In the genomic region with DNA sequence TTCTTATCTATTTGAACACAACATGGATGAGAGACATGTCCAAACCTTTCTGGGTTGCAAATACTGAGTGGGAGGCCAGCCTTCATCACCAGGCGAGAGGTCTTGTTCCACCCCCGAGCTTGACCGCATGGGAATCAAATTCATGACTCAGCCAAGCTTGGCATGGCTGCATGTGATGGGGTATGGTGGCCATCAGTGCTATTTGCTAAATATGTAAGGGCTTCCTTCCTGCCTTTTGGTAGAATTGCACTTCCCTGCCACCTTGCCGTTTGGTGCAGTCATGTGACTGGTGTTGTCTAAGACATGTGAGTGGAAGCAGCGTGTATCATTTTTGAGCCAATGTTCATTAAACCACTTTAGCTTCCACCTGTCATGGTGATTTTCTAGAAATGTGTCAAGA, we compare ENCODE assay signal across 1 cellular context.
TF ChIP-seq lines count a peak whose summit lies in the region.

No MANE protein-coding gene starts in this region.

TF ChIP-seq in SK-N-SH, 30 proteins besides CTCF, POLR2A, EP300 and RAD21 (continued from another document):
- TF ChIP-seq, protein P1, sequence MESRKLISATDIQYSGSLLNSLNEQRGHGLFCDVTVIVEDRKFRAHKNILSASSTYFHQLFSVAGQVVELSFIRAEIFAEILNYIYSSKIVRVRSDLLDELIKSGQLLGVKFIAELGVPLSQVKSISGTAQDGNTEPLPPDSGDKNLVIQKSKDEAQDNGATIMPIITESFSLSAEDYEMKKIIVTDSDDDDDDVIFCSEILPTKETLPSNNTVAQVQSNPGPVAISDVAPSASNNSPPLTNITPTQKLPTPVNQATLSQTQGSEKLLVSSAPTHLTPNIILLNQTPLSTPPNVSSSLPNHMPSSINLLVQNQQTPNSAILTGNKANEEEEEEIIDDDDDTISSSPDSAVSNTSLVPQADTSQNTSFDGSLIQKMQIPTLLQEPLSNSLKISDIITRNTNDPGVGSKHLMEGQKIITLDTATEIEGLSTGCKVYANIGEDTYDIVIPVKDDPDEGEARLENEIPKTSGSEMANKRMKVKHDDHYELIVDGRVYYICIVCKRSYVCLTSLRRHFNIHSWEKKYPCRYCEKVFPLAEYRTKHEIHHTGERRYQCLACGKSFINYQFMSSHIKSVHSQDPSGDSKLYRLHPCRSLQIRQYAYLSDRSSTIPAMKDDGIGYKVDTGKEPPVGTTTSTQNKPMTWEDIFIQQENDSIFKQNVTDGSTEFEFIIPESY (IDR thresholded peaks at IDR 0.05; ENCODE audit: borderline replicate concordance, low read depth), result no peak
- no peak for TF ChIP-seq SIN3A (IDR thresholded peaks at IDR 0.05; ENCODE audit: borderline replicate concordance, low read depth, low read length)
- TF ChIP-seq, protein P2, sequence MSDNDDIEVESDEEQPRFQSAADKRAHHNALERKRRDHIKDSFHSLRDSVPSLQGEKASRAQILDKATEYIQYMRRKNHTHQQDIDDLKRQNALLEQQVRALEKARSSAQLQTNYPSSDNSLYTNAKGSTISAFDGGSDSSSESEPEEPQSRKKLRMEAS (IDR thresholded peaks at IDR 0.05; ENCODE audit: low read depth), result peak; percentile 78
- TF ChIP-seq RFX5 (IDR thresholded peaks at IDR 0.05; ENCODE audit: low read length), result no peak
- TF ChIP-seq, protein P3, sequence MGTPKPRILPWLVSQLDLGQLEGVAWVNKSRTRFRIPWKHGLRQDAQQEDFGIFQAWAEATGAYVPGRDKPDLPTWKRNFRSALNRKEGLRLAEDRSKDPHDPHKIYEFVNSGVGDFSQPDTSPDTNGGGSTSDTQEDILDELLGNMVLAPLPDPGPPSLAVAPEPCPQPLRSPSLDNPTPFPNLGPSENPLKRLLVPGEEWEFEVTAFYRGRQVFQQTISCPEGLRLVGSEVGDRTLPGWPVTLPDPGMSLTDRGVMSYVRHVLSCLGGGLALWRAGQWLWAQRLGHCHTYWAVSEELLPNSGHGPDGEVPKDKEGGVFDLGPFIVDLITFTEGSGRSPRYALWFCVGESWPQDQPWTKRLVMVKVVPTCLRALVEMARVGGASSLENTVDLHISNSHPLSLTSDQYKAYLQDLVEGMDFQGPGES (IDR thresholded peaks at IDR 0.05; ENCODE audit: low read depth, low read length), result no peak
- TF ChIP-seq FOXJ3 (CRISPR knock-in tag; IDR thresholded peaks at IDR 0.05), result no peak
- TF ChIP-seq GATA2 (CRISPR knock-in tag; IDR thresholded peaks at IDR 0.05), result no peak
- TF ChIP-seq TCF12 (IDR thresholded peaks at IDR 0.05), result peak; percentile 63
- peak; percentile 48; the same call in 1 of the 2 replicates for TF ChIP-seq NFIC (IDR thresholded peaks at IDR 0.05; ENCODE audit: borderline replicate concordance)
- TF ChIP-seq MXI1 (IDR thresholded peaks at IDR 0.05; ENCODE audit: low read depth, low read length), result no peak
TF ChIP-seq in SK-N-SH: peak in this region for 7.
